ENCODE assay signal across 10 cellular contexts in genomic region chr14:89617471-89618291, GRCh38.
DNase-seq lines count a peak whose midpoint lies in the region; ATAC-seq, FAIRE-seq and TF ChIP-seq lines count a peak whose summit lies in the region.
"Had no signal": no experiment of that assay in that cellular context is flagged by ENCODE, and none has a peak within 500 bp of the region (broad histone marks: within the 10 kb centered on the region; RNA-seq: fewer than 3 reads in every experiment).

No MANE protein-coding gene starts in this region.

- H2AFZ ChIP-seq in astrocyte (ENCODE audit: low read depth, low read length) = peak overlapping the region; percentile 7

- peak overlapping the region; percentile 91 for H3K27ac ChIP-seq in astrocyte (ENCODE audit: low read depth, low read length)

- no peaks in the 10 kb centered on the region for H3K27me3 Mint-ChIP-seq in astrocyte (ENCODE audit: low read depth, unreplicated experiment)
- peaks cover 74% of the 10 kb centered on the region for H3K27me3 Mint-ChIP-seq in Calu3 (ENCODE audit: unreplicated experiment)

- H3K4me3 ChIP-seq in astrocyte (ENCODE audit: insufficient read depth, low read depth, low read length) = peak overlapping the region; percentile 83

- FAIRE-seq in astrocyte (lab: Jason Lieb, UNC) = no peak
- FAIRE-seq: endometrium, G401.6 had no signal

- peaks cover 10% of the 10 kb centered on the region for H4K20me1 ChIP-seq in astrocyte (ENCODE audit: insufficient read depth, low read length)

- no peak for TF ChIP-seq CTCF in astrocyte (IDR thresholded peaks at IDR 0.05; ENCODE audit: insufficient read depth, low read depth, low read length)
- no peak for TF ChIP-seq CTCF in Calu3 (IDR thresholded peaks at IDR 0.05; ENCODE audit: unreplicated experiment)

- peak overlapping the region; percentile 91 for H3K9ac ChIP-seq in astrocyte (ENCODE audit: low read length)

- H3K4me1 Mint-ChIP-seq in astrocyte (ENCODE audit: low read depth, unreplicated experiment) (peaks cover 37% of the 10 kb centered on the region), Calu3 (ENCODE audit: low read depth, unreplicated experiment) (no peaks in the 10 kb centered on the region)

- H3K4me3 Mint-ChIP-seq in astrocyte (ENCODE audit: unreplicated experiment) = peak overlapping the region; percentile 95
- no peak overlapping the region for H3K4me3 Mint-ChIP-seq in Calu3 (ENCODE audit: low read depth, unreplicated experiment)

- CTCF ChIA-PET in Calu3 (lab: Charles Lee) = no interaction called here

- peak; percentile 29 for ATAC-seq in HG02678 (IDR thresholded peaks at IDR 0.05; ENCODE audit: unreplicated experiment)

- H3K36me3 Mint-ChIP-seq in astrocyte (ENCODE audit: low read depth, unreplicated experiment) (no peaks in the 10 kb centered on the region), Calu3 (ENCODE audit: insufficient read depth, unreplicated experiment) (no peaks in the 10 kb centered on the region)

- H3K4me1 ChIP-seq in astrocyte (ENCODE audit: insufficient read depth, low read length) = peaks cover 18% of the 10 kb centered on the region

- intact Hi-C loops in posterior cingulate gyrus (cut with DNase I) = loop anchor here (2.0 to 10.0 kb wide), 3 partner anchors 133 to 307 kb away; partner anchors contain the start of gene FOXN3
- intact Hi-C loops in Calu3 (cut with micrococcal nuclease; ENCODE audit: unreplicated experiment) = no loop called here

- no peaks in the 10 kb centered on the region for H3K9me3 Mint-ChIP-seq in astrocyte (ENCODE audit: unreplicated experiment)
- no peaks in the 10 kb centered on the region for H3K9me3 Mint-ChIP-seq in Calu3 (ENCODE audit: low read depth, unreplicated experiment)

- peak overlapping the region; percentile 87 for H3K4me2 ChIP-seq in astrocyte (ENCODE audit: low read length)

- DNase-seq in NCI-H2171 treated with DMSO at 0.1 percent for 48 hours (lab: John Stamatoyannopoulos, UW) (peak; percentile 68), NCI-H2171 (lab: John Stamatoyannopoulos, UW) (no peak), NOMO-1 treated with DMSO at 0.1 percent for 48 hours (lab: John Stamatoyannopoulos, UW; ENCODE audit: unreplicated experiment) (peak; percentile 49), astrocyte (ENCODE audit: low read depth) (peak; percentile 66), hepatic stellate cell (ENCODE audit: low spot score) (peak; percentile 61), posterior cingulate gyrus (peak in 7 of 10 donors; percentile 26 to 85 (median 44)), Calu3 (no peak)

- peaks cover 60% of the 10 kb centered on the region for H3K79me2 ChIP-seq in astrocyte (ENCODE audit: insufficient read depth, low read length)

- no TSS peak for BruUV-seq in Calu3 (replicated peaks; lab: Mats Ljungman, UMichigan)

- no peaks in the 10 kb centered on the region for H3K36me3 ChIP-seq in astrocyte (ENCODE audit: insufficient read depth, low read length)

- no peaks in the 10 kb centered on the region for H3K27me3 ChIP-seq in astrocyte (ENCODE audit: insufficient read depth, low read length)

- H3K9me3 ChIP-seq in astrocyte (ENCODE audit: insufficient read depth, low read depth, low read length) = no peaks in the 10 kb centered on the region

- peak overlapping the region; percentile 83 for H3K27ac Mint-ChIP-seq in astrocyte (ENCODE audit: unreplicated experiment)
- no peak overlapping the region for H3K27ac Mint-ChIP-seq in Calu3 (ENCODE audit: unreplicated experiment)

Comparison
In these comparisons a context has a peak if more than half of its experiments do, and no peak if none do; other contexts are left out.
1. DNase-seq: peak in NCI-H2171 treated with DMSO at 0.1 percent for 48 hours (single experiment), NOMO-1 treated with DMSO at 0.1 percent for 48 hours (single experiment), astrocyte (single experiment), hepatic stellate cell (single experiment) and posterior cingulate gyrus (7 of 10); none in NCI-H2171 (single experiment) and Calu3 (single experiment).